In the genomic region with DNA sequence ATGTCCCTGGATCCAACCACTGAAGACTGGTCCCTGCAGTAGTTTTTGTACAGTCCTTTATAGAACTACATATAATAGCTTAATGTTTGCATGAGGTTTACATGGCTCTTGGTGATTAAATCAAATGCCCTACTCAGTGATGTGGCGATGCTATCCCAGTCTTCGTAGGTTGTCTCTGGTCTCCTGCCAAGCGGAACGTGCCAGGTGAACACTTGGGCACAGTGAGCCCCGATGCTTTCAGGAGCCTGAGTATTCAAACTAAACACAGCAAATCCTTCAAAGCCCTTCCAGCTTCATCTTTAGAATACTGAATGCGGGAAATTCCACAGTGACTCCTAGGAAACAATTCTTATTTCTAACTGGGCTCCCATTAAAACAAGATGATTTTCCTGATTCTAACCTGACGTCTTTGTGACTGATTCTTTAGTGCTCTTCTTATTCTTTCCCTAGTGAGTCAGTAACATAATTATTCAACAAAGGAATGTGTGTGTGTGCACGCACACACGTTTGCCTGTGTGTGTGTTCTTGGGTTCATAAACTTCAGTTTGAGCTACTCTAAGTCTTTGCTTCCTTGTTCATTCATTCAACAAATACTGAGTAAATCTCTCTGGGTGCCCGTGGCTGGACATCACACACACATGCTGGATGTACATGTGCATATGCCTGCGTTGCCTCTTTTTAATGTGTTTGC, we compare ENCODE assay signal across 17 cellular contexts.
DNase-seq lines count a peak whose midpoint lies in the region; ATAC-seq and TF ChIP-seq lines count a peak whose summit lies in the region.
"Had no signal": no experiment of that assay in that cellular context is flagged by ENCODE, and none has a peak within 500 bp of the region (broad histone marks: within the 10 kb centered on the region; RNA-seq: fewer than 3 reads in every experiment).

No MANE protein-coding gene starts in this region.

- H3K4me1 ChIP-seq in Karpas-422 (ENCODE audit: low read length): no peaks in the 10 kb centered on the region; the same call in 1 of the 2 replicates

- no peak overlapping the region for H3K4me2 ChIP-seq in Karpas-422 (ENCODE audit: low read depth, low read length, poor library complexity, severe bottlenecking)

- H3K9me3 Mint-ChIP-seq in glutamatergic neuron (ENCODE audit: unreplicated experiment): no peaks in the 10 kb centered on the region
- H3K9me3 Mint-ChIP-seq: activated naive CD4-positive, alpha-beta T cell treated with anti-CD3 and anti-CD28 coated beads, Interleukin-2, amount 50 U/mL, for 72 hours; stimulated activated naive CD8-positive, alpha-beta T cell treated with anti-CD3 and anti-CD28 coated beads, Interleukin-15, Interleukin-2, amounts not matched to agents 100 ng/mL and 50 ng/mL, for 24 hours; T-helper 1 cell treated with Interleukin-12 subunit alpha and Interleukin-12 subunit beta and Interleukin-4 antibody, amounts not matched to agents 30 μg/mL and 1 μg/mL, for 36 hours had no signal

- H3K4me1 Mint-ChIP-seq in glutamatergic neuron (ENCODE audit: low read depth, unreplicated experiment): peaks cover 19% of the 10 kb centered on the region

- no peak overlapping the region for H3K4me3 Mint-ChIP-seq in glutamatergic neuron (ENCODE audit: unreplicated experiment)
- H3K4me3 Mint-ChIP-seq: stimulated activated naive CD8-positive, alpha-beta T cell treated with anti-CD3 and anti-CD28 coated beads, Interleukin-15, Interleukin-2, amounts not matched to agents 100 ng/mL and 50 ng/mL, for 24 hours; T-helper 1 cell treated with Interleukin-12 subunit alpha and Interleukin-12 subunit beta and Interleukin-4 antibody, amounts not matched to agents 30 μg/mL and 1 μg/mL, for 36 hours had no signal

- H3K9ac ChIP-seq in Karpas-422 (ENCODE audit: low read length): no peak overlapping the region

- H3K9me2 ChIP-seq in Karpas-422 (replicated peaks; ENCODE audit: insufficient read depth, low read length): no peaks in the 10 kb centered on the region

- H3K27me3 Mint-ChIP-seq in glutamatergic neuron (ENCODE audit: unreplicated experiment): no peaks in the 10 kb centered on the region
- H3K27me3 Mint-ChIP-seq: stimulated activated naive CD8-positive, alpha-beta T cell treated with anti-CD3 and anti-CD28 coated beads, Interleukin-15, Interleukin-2, amounts not matched to agents 100 ng/mL and 50 ng/mL, for 24 hours had no signal

- no peak overlapping the region for H3K27ac ChIP-seq in AG04450 (ENCODE audit: low read depth, low read length)
- H3K27ac ChIP-seq in substantia nigra (ENCODE audit: low read depth, low read length, poor library complexity, severe bottlenecking): no peak overlapping the region
- H3K27ac ChIP-seq in Karpas-422 (ENCODE audit: low read length): no peak overlapping the region

- H3K27ac Mint-ChIP-seq in glutamatergic neuron (ENCODE audit: unreplicated experiment): no peak overlapping the region
- H3K27ac Mint-ChIP-seq: stimulated activated naive CD8-positive, alpha-beta T cell treated with anti-CD3 and anti-CD28 coated beads, Interleukin-15, Interleukin-2, amounts not matched to agents 100 ng/mL and 50 ng/mL, for 24 hours; T-helper 1 cell treated with Interleukin-12 subunit alpha and Interleukin-12 subunit beta and Interleukin-4 antibody, amounts not matched to agents 30 μg/mL and 1 μg/mL, for 36 hours had no signal

- H3K9me3 ChIP-seq in AG04450 (ENCODE audit: control insufficient read depth, insufficient read depth, low read length) (no peaks in the 10 kb centered on the region), Karpas-422 (ENCODE audit: low read length) (no peaks in the 10 kb centered on the region)

- H3K36me3 ChIP-seq in Karpas-422 (ENCODE audit: insufficient read depth, low read length): peaks cover 10% of the 10 kb centered on the region; the same call in 1 of the 2 replicates

- CTCF ChIA-PET in AG04450 (lab: Charles Lee): interaction anchor here (0.9 to 3.5 kb wide), 2 partner anchors 21 to 22 kb away, joined by 3 to 18 read pairs; no protein-coding TSS in a partner anchor

- H2AFZ ChIP-seq in Karpas-422 (ENCODE audit: low read length): no peak overlapping the region

- H3K4me3 ChIP-seq in AG04450 (ENCODE audit: low read depth, low read length) (no peak overlapping the region), cardiac fibroblast (replicated peaks in 1 of 2; ENCODE audit: low read depth in 2 of 2, low read length in 2 of 2) (no peak overlapping the region), Karpas-422 (ENCODE audit: low read length) (no peak overlapping the region)
- H3K4me3 ChIP-seq: lung had no signal

- POLR2A ChIA-PET in AG04450 (lab: Yijun Ruan, JAX): no interaction called here

- DNase-seq in AG04450 (ENCODE audit: low read depth, low spot score): peak; percentile 15
- DNase-seq in HCEC 1CT: peak; percentile 40
- peak; percentile 35 to 48 for DNase-seq in cardiac fibroblast (ENCODE audit: low read depth in 2 of 2)
- peak; percentile 58 for DNase-seq in kidney glomerular epithelial cell (lab: John Stamatoyannopoulos, UW)
- DNase-seq in substantia nigra (lab: John Stamatoyannopoulos, UW): no peak
- DNase-seq in glutamatergic neuron: no peak
- no peak for DNase-seq in Karpas-422
- DNase-seq: ACHN, DMS 273 treated with DMSO at 0.1 percent for 48 hours, NCI-H2029 treated with DMSO at 0.1 percent for 48 hours, NCI-H82, small intestine had no signal

- no peak for ATAC-seq in GM19351 (IDR thresholded peaks at IDR 0.05; ENCODE audit: unreplicated experiment)
- ATAC-seq: activated naive CD4-positive, alpha-beta T cell treated with anti-CD3 and anti-CD28 coated beads, Interleukin-2, amount 50 U/mL, for 72 hours had no signal

- TF ChIP-seq CTCF in AG04450 (IDR thresholded peaks at IDR 0.05; ENCODE audit: low read depth, low read length): no peak
- TF ChIP-seq CTCF in cardiac fibroblast (IDR thresholded peaks at IDR 0.05; ENCODE audit: low read depth, low read length): no peak
- TF ChIP-seq CTCF in glutamatergic neuron (IDR thresholded peaks at IDR 0.05; ENCODE audit: partially characterized antibody, unreplicated experiment): no peak

- no peaks in the 10 kb centered on the region for H3K36me3 Mint-ChIP-seq in glutamatergic neuron (ENCODE audit: unreplicated experiment)

- no peaks in the 10 kb centered on the region for H4K20me1 ChIP-seq in Karpas-422 (ENCODE audit: insufficient read depth, low read depth, low read length)

- H3K27me3 ChIP-seq in AG04450 (ENCODE audit: control insufficient read depth, insufficient read depth, low read length) (no peaks in the 10 kb centered on the region), Karpas-422 (ENCODE audit: low read length) (no peaks in the 10 kb centered on the region)

- peaks cover 3% of the 10 kb centered on the region; the same call in 1 of the 2 replicates for H3K79me2 ChIP-seq in Karpas-422 (ENCODE audit: low read length)

Comparison
In these comparisons a context has a peak if more than half of its experiments do, and no peak if none do; other contexts are left out.
1. DNase-seq: peak in AG04450 (single experiment), HCEC 1CT (single experiment), cardiac fibroblast (2 of 2) and kidney glomerular epithelial cell (single experiment); none in substantia nigra (0 of 49), glutamatergic neuron (single experiment) and Karpas-422 (single experiment).